18 cellular contexts compared by ENCODE assay signal in genomic region chr9:38027714-38028113, GRCh38. TPM values are rescaled to one million over a fixed set of nuclear protein-coding genes. Genes with fewer than 3 reads are reported as not detected.
A peak's percentile ranks its signal among the peaks of the same experiment; 100 is the strongest.
DNase-seq lines count a peak whose midpoint lies in the region; TF ChIP-seq lines count a peak whose summit lies in the region.
"Had no signal": no experiment of that assay in that cellular context is flagged by ENCODE, and none has a peak within 500 bp of the region (broad histone marks: within the 10 kb centered on the region; RNA-seq: fewer than 3 reads in every experiment).

No MANE protein-coding gene starts in this region.

- no peak for TF ChIP-seq POLR2A in breast epithelium (IDR thresholded peaks at IDR 0.05)

- peaks cover 90% of the 10 kb centered on the region for H3K79me2 ChIP-seq in GM23248 (ENCODE audit: insufficient read depth)

- H3F3A ChIP-seq in GM23248 (ENCODE audit: insufficient read depth): peaks cover 34% of the 10 kb centered on the region

- CTCF ChIA-PET in MCF 10A (lab: Yijun Ruan, JAX): interaction anchor here (0.5 to 5.7 kb wide), 8 partner anchors 10 to 123 kb away, joined by 3 to 48 read pairs (median 4); partner anchors contain the start of gene SHB

- H2AFZ ChIP-seq in GM23248: no peak overlapping the region

- no peaks in the 10 kb centered on the region for H4K20me1 ChIP-seq in GM23248 (ENCODE audit: insufficient read depth)

- intact Hi-C loops in MCF 10A (cut with micrococcal nuclease) (loop anchor here (2.0 kb wide), 1 partner anchor 39 kb away; no protein-coding TSS in a partner anchor), breast epithelium (cut with DNase I; ENCODE audit: low total_unique reads) (no loop called here)

- H3K9me3 Mint-ChIP-seq in MCF 10A (ENCODE audit: unreplicated experiment) (no peaks in the 10 kb centered on the region), brain (no peaks in the 10 kb centered on the region)
- H3K9me3 Mint-ChIP-seq: activated T-cell treated with anti-CD3 and anti-CD28 coated beads, Interleukin-2, amount 50 U/mL, for 4 hours; stimulated activated effector memory CD8-positive, alpha-beta T cell treated with anti-CD3 and anti-CD28 coated beads, Interleukin-12 subunit alpha, Interleukin-12 subunit beta, amount 100 ng/mL, for 72 hours had no signal

- POLR2A ChIA-PET in MCF 10A (lab: Yijun Ruan, JAX): interaction anchor here (1.2 to 5.6 kb wide), 6 partner anchors 9 to 61 kb away, joined by 3 to 57 read pairs (median 16); partner anchors contain the start of gene SHB

- 88 to 90% methylated on average over 6 of the region's 6 CpGs for WGBS in GM23248 (ENCODE audit: low coverage in 1 of 2, low lambda C conversion rate in 2 of 2, missing lambda C conversion rate in 2 of 2), 2 experiments

- no peak for TF ChIP-seq CTCF in MCF 10A (IDR thresholded peaks at IDR 0.05; ENCODE audit: unreplicated experiment)
- no peak for TF ChIP-seq CTCF in breast epithelium (IDR thresholded peaks at IDR 0.05)
- TF ChIP-seq CTCF in brain (conservative IDR thresholded peaks at IDR 0.05): no peak
- no peak for TF ChIP-seq CTCF in WERI-Rb-1 (IDR thresholded peaks at IDR 0.05; ENCODE audit: low read depth, low read length)

- BruUV-seq in MCF 10A (replicated peaks; lab: Mats Ljungman, UMichigan): no TSS peak

- H3K9me3 ChIP-seq in breast epithelium (no peaks in the 10 kb centered on the region), muscle layer of colon (ENCODE audit: low read length) (no peaks in the 10 kb centered on the region), GM23248 (ENCODE audit: low read depth) (no peaks in the 10 kb centered on the region), WERI-Rb-1 (ENCODE audit: severe bottlenecking) (no peaks in the 10 kb centered on the region)
- H3K9me3 ChIP-seq: adrenal gland, colonic mucosa, right lobe of liver had no signal

- H3K4me3 Mint-ChIP-seq in MCF 10A (ENCODE audit: unreplicated experiment): no peak overlapping the region
- H3K4me3 Mint-ChIP-seq in brain: no peak overlapping the region
- H3K4me3 Mint-ChIP-seq: activated T-cell treated with anti-CD3 and anti-CD28 coated beads, Interleukin-2, amount 50 U/mL, for 4 hours; stimulated activated effector memory CD8-positive, alpha-beta T cell treated with anti-CD3 and anti-CD28 coated beads, Interleukin-12 subunit alpha, Interleukin-12 subunit beta, amount 100 ng/mL, for 72 hours had no signal

- no peak overlapping the region for H3K27ac ChIP-seq in breast epithelium
- H3K27ac ChIP-seq in muscle layer of colon (ENCODE audit: low read depth, low read length): peak overlapping the region; percentile 89
- no peak overlapping the region for H3K27ac ChIP-seq in GM23248
- no peak overlapping the region for H3K27ac ChIP-seq in WERI-Rb-1

- no peak overlapping the region for H3K4me2 ChIP-seq in GM23248 (ENCODE audit: unreplicated experiment)

- no peak overlapping the region for H3K9ac ChIP-seq in muscle layer of colon (ENCODE audit: low read length)
- no peak overlapping the region for H3K9ac ChIP-seq in GM23248

- peaks cover 6% of the 10 kb centered on the region for H3K36me3 Mint-ChIP-seq in MCF 10A (ENCODE audit: insufficient read depth, unreplicated experiment)
- no peaks in the 10 kb centered on the region for H3K36me3 Mint-ChIP-seq in brain
- H3K36me3 Mint-ChIP-seq: stimulated activated effector memory CD8-positive, alpha-beta T cell treated with anti-CD3 and anti-CD28 coated beads, Interleukin-12 subunit alpha, Interleukin-12 subunit beta, amount 100 ng/mL, for 72 hours had no signal

- no peaks in the 10 kb centered on the region for H3K27me3 Mint-ChIP-seq in MCF 10A (ENCODE audit: insufficient read depth, unreplicated experiment)
- peaks cover 3% of the 10 kb centered on the region for H3K27me3 Mint-ChIP-seq in brain

- no peaks in the 10 kb centered on the region for H3K9me2 ChIP-seq in GM23248 (ENCODE audit: insufficient read depth)

- peak overlapping the region; percentile 42 for H3K27ac Mint-ChIP-seq in MCF 10A (ENCODE audit: low read depth, unreplicated experiment)
- H3K27ac Mint-ChIP-seq in brain: peak overlapping the region; percentile 86 to 95 (median 90)
- H3K27ac Mint-ChIP-seq: stimulated activated effector memory CD8-positive, alpha-beta T cell treated with anti-CD3 and anti-CD28 coated beads, Interleukin-12 subunit alpha, Interleukin-12 subunit beta, amount 100 ng/mL, for 72 hours had no signal

- H3K4me3 ChIP-seq in breast epithelium (no peak overlapping the region), muscle layer of colon (ENCODE audit: low read depth in 1 of 2, low read length in 2 of 2) (no peak overlapping the region), GM23248 (no peak overlapping the region), WERI-Rb-1 (ENCODE audit: low read depth, low read length) (no peak overlapping the region)
- H3K4me3 ChIP-seq: adrenal gland, colonic mucosa, right lobe of liver had no signal

- in situ Hi-C loops in GM23248 (cut with MboI): no loop called here

- H3K4me1 ChIP-seq in breast epithelium (peaks cover 33 to 44% of the 10 kb centered on the region in 2 donors), muscle layer of colon (ENCODE audit: insufficient read depth, low read length) (peaks cover 85% of the 10 kb centered on the region), GM23248 (ENCODE audit: insufficient read depth) (peaks cover 42% of the 10 kb centered on the region)

- peaks cover 57% of the 10 kb centered on the region for H3K4me1 Mint-ChIP-seq in MCF 10A (ENCODE audit: insufficient read depth, unreplicated experiment)
- H3K4me1 Mint-ChIP-seq in brain: peaks cover 90% of the 10 kb centered on the region

- no peaks in the 10 kb centered on the region for H3K36me3 ChIP-seq in breast epithelium
- no peaks in the 10 kb centered on the region for H3K36me3 ChIP-seq in muscle layer of colon (ENCODE audit: insufficient read depth, low read length)
- no peaks in the 10 kb centered on the region for H3K36me3 ChIP-seq in GM23248 (ENCODE audit: low read depth)
- H3K36me3 ChIP-seq in WERI-Rb-1: peaks cover 5% of the 10 kb centered on the region
- H3K36me3 ChIP-seq: adrenal gland, colonic mucosa, right lobe of liver had no signal

- H3K27me3 ChIP-seq in breast epithelium: no peaks in the 10 kb centered on the region
- H3K27me3 ChIP-seq in muscle layer of colon (ENCODE audit: control insufficient read depth in 1 of 2, insufficient read depth in 2 of 2, low read length in 2 of 2): no peaks in the 10 kb centered on the region
- no peaks in the 10 kb centered on the region for H3K27me3 ChIP-seq in GM23248 (replicated peaks; ENCODE audit: insufficient read depth)
- H3K27me3 ChIP-seq in WERI-Rb-1 (ENCODE audit: insufficient read depth, low read depth, severe bottlenecking): no peaks in the 10 kb centered on the region
- H3K27me3 ChIP-seq: adrenal gland, colonic mucosa, right lobe of liver had no signal

- DNase-seq in MCF 10A (ENCODE audit: unreplicated experiment): no peak
- DNase-seq in breast epithelium (ENCODE audit: low spot score in 2 of 2): no peak
- no peak for DNase-seq in stimulated activated CD4-positive, alpha-beta T cell treated with anti-CD3 and anti-CD28 coated beads, Interleukin-2, amount 100 ng/mL, for 48 hours
- no peak for DNase-seq in GM23248
- no peak for DNase-seq in WERI-Rb-1
- DNase-seq in NCI-H1436 treated with DMSO at 0.1 percent for 48 hours (lab: John Stamatoyannopoulos, UW): no peak
- DNase-seq: activated CD4-positive, alpha-beta T cell treated with anti-CD3 and anti-CD28 coated beads for 48 hours; activated T-cell treated with anti-CD3 and anti-CD28 coated beads, Interleukin-2, amount 50 U/mL, for 4 hours; adrenal gland; colonic mucosa; H7; left ventricle myocardium superior; right lobe of liver; stimulated activated CD4-positive, alpha-beta T cell treated with anti-CD3 and anti-CD28 coated beads, Interleukin-4, amount 100 ng/mL, for 4 hours; T-helper 2 cell had no signal

RNA-seq across cellular contexts. Expression of gene SHB, which starts 41.3 kb away (rescaled TPM):
- total RNA-seq in MCF 10A (2022) (22.3 and 29.6 TPM in 2 replicates), breast epithelium (10 to 100 TPM in 2 of 3 donors, 1 to 10 TPM in 1; 3.8 to 18.7 (median 17.9) TPM)
- polyA plus RNA-seq in brain (ENCODE audit: insufficient read depth, low read depth, low replicate concordance) (37.4 TPM), GM23248 (2016; fragmentation: Nextera tagmentation; extraction: Ambion mirVana) (3.9 and 4.4 TPM in 2 replicates)
- total RNA-seq in GM23248 (2014; rRNA removed; shearing (Covaris generic)): 9.9 and 11.1 TPM in 2 replicates
